29 cellular contexts compared by ENCODE assay signal in the genomic region with DNA sequence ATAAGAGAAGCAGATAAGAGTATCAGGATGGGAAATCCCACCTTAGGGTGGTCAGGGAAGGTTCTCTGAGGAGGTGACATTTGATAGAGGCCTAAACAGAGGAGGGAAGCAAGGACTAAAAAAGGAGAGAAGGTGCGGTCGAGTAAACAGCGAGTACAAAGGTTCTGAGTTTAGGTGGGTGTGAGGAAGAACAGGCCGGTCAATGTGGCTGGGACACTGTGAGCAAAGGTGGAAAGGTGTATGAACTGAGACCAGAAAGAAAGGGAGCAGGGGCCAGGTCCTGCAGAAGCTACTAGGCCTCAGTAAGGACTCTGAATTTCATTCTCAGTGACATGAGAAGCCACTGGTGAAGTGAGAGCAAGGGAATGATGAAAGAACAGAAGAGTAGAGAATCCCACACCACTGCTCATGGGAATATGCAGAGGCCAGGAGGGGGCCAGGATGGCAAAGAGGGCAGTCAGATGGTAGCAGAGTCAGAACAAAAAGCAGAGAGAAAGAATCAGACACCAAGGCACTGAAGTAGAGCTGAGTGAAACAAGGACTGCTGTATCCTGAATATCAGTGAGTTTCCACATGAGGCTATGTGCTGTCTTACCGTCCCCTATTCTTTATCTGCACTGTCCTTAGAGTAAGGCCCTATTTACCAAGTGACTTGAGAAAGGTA. TPM values are rescaled to one million over a fixed set of nuclear protein-coding genes. Genes with fewer than 3 reads are reported as not detected.
A peak's percentile ranks its signal among the peaks of the same experiment; 100 is the strongest.
DNase-seq lines count a peak whose midpoint lies in the region; ATAC-seq and TF ChIP-seq lines count a peak whose summit lies in the region.
"Had no signal": no experiment of that assay in that cellular context is flagged by ENCODE, and none has a peak within 500 bp of the region (broad histone marks: within the 10 kb centered on the region; RNA-seq: fewer than 3 reads in every experiment).

No MANE protein-coding gene starts in this region.

- TF ChIP-seq CTCF in IMR-90 (conservative IDR thresholded peaks at IDR 0.05; ENCODE audit: low read depth, low read length) (no peak), endodermal cell (conservative IDR thresholded peaks at IDR 0.05) (no peak), right lobe of liver (IDR thresholded peaks at IDR 0.05) (no peak)

- no peaks in the 10 kb centered on the region for H4K20me1 ChIP-seq in IMR-90 (ENCODE audit: insufficient read depth, low read length)
- H4K20me1 ChIP-seq: BLaER1 had no signal

- H3K9me3 Mint-ChIP-seq in endodermal cell = peaks cover 3% of the 10 kb centered on the region
- H3K9me3 Mint-ChIP-seq in stimulated activated memory B cell treated with anti-CD40 and anti-IgM and Interleukin-4, amounts not matched to agents 10 μg/mL and 1 μg/mL and 100 μg/mL, for 72 hours = peaks cover 6% of the 10 kb centered on the region

- H3K27ac ChIP-seq in IMR-90 (ENCODE audit: insufficient read depth, low read length) = no peak overlapping the region
- no peak overlapping the region for H3K27ac ChIP-seq in endodermal cell (ENCODE audit: low read depth, low read length)
- peak overlapping the region; percentile 3 to 48 (median 18) for H3K27ac ChIP-seq in right lobe of liver
- H3K27ac ChIP-seq: BLaER1, KMS-11, skin epidermis, stomach, tibial nerve had no signal

- no peak overlapping the region for H3K56ac ChIP-seq in IMR-90 (ENCODE audit: extremely low read depth, insufficient read depth, low read length)

- peak overlapping the region; percentile 49 for H3K27ac Mint-ChIP-seq in endodermal cell
- H3K27ac Mint-ChIP-seq in stimulated activated memory B cell treated with anti-CD40 and anti-IgM and Interleukin-4, amounts not matched to agents 10 μg/mL and 1 μg/mL and 100 μg/mL, for 72 hours = no peak overlapping the region
- H3K27ac Mint-ChIP-seq: activated CD4-positive, alpha-beta T cell treated with anti-CD3 and anti-CD28 coated beads for 36 hours; activated CD8-positive, alpha-beta T cell treated with anti-CD3 and anti-CD28 coated beads, Interleukin-2, amount 10 ng/mL, durations not matched to agents 7 days and 5 days; activated naive CD8-positive, alpha-beta T cell had no signal

- H3K4me1 Mint-ChIP-seq in endodermal cell = peaks cover 13% of the 10 kb centered on the region
- no peaks in the 10 kb centered on the region for H3K4me1 Mint-ChIP-seq in stimulated activated memory B cell treated with anti-CD40 and anti-IgM and Interleukin-4, amounts not matched to agents 10 μg/mL and 1 μg/mL and 100 μg/mL, for 72 hours
- H3K4me1 Mint-ChIP-seq: activated CD4-positive, alpha-beta T cell treated with anti-CD3 and anti-CD28 coated beads for 36 hours; naive B cell had no signal

- H3K27me3 ChIP-seq in IMR-90 (ENCODE audit: control insufficient read depth, insufficient read depth, low read length) (no peaks in the 10 kb centered on the region), endodermal cell (ENCODE audit: control insufficient read depth, insufficient read depth, low read length, poor library complexity, severe bottlenecking) (no peaks in the 10 kb centered on the region), right lobe of liver (no peaks in the 10 kb centered on the region)
- H3K27me3 ChIP-seq: BLaER1, stomach, tibial nerve had no signal

- no peak overlapping the region for H3K4me3 ChIP-seq in IMR-90 (ENCODE audit: insufficient read depth, low read depth, low read length)
- no peak overlapping the region for H3K4me3 ChIP-seq in endodermal cell (ENCODE audit: low read length)
- no peak overlapping the region for H3K4me3 ChIP-seq in right lobe of liver
- H3K4me3 ChIP-seq: BLaER1, skin epidermis, stomach, tibial nerve had no signal

- H3K4me3 Mint-ChIP-seq in endodermal cell = no peak overlapping the region
- H3K4me3 Mint-ChIP-seq in stimulated activated memory B cell treated with anti-CD40 and anti-IgM and Interleukin-4, amounts not matched to agents 10 μg/mL and 1 μg/mL and 100 μg/mL, for 72 hours = no peak overlapping the region
- H3K4me3 Mint-ChIP-seq: activated CD4-positive, alpha-beta T cell treated with anti-CD3 and anti-CD28 coated beads for 36 hours; activated CD8-positive, alpha-beta T cell treated with anti-CD3 and anti-CD28 coated beads, Interleukin-2, amount 10 ng/mL, durations not matched to agents 7 days and 5 days; activated naive CD8-positive, alpha-beta T cell; naive B cell had no signal

- H3K14ac ChIP-seq in IMR-90 (replicated peaks; ENCODE audit: low read depth, low read length) = no peak overlapping the region

- 90% methylated on average over 5 of the region's 5 CpGs; no CpG with 5 or more reads in 1 of the 2 experiments for WGBS in IMR-90 (ENCODE audit: extremely low coverage in 2 of 2, insufficient read length in 1 of 2), 2 experiments
- WGBS in endodermal cell (ENCODE audit: insufficient coverage in 1 of 2, insufficient read length in 1 of 2), 2 experiments = 92 to 93% methylated on average over 3 to 5 of the region's 5 CpGs
- WGBS in right lobe of liver (ENCODE audit: insufficient coverage, low coverage, low lambda C conversion rate, missing lambda C conversion rate) = 23% methylated on average over 4 of the region's 5 CpGs

- H3K9me3 ChIP-seq in IMR-90 (ENCODE audit: control insufficient read depth, insufficient read depth, low read length) = no peaks in the 10 kb centered on the region
- H3K9me3 ChIP-seq in endodermal cell (ENCODE audit: control insufficient read depth, low read length) = peaks cover 11% of the 10 kb centered on the region
- no peaks in the 10 kb centered on the region for H3K9me3 ChIP-seq in right lobe of liver
- H3K9me3 ChIP-seq: stomach, tibial nerve had no signal

- H3K4me2 ChIP-seq in IMR-90 (ENCODE audit: low read depth, low read length) = no peak overlapping the region
- H3K4me2 ChIP-seq: BLaER1, KMS-11 had no signal

- CTCF ChIA-PET in IMR-90 (lab: Yijun Ruan, JAX) = interaction anchor here (0.6 to 0.8 kb wide), 2 partner anchors 18 to 110 kb away, joined by 4 read pairs; partner anchors contain the start of gene PRSS48

- in situ Hi-C loops in IMR-90 (cut with MboI; ENCODE audit: low sequenced_read_pairs) = no loop called here

- no peak overlapping the region for H3K9ac ChIP-seq in IMR-90 (ENCODE audit: low read depth, low read length)
- no peak overlapping the region for H3K9ac ChIP-seq in endodermal cell (ENCODE audit: extremely low read depth, low read length, poor library complexity, severe bottlenecking)
- H3K9ac ChIP-seq: BLaER1, KMS-11 had no signal

- no peak overlapping the region for H3K18ac ChIP-seq in IMR-90 (ENCODE audit: low read depth, low read length)

- H2AK9ac ChIP-seq in IMR-90 (replicated peaks; ENCODE audit: low read depth, low read length, poor library complexity) = no peak overlapping the region

- H3K27me3 Mint-ChIP-seq in endodermal cell (ENCODE audit: insufficient read depth) = no peaks in the 10 kb centered on the region
- H3K27me3 Mint-ChIP-seq in stimulated activated memory B cell treated with anti-CD40 and anti-IgM and Interleukin-4, amounts not matched to agents 10 μg/mL and 1 μg/mL and 100 μg/mL, for 72 hours = no peaks in the 10 kb centered on the region
- H3K27me3 Mint-ChIP-seq: activated naive CD8-positive, alpha-beta T cell had no signal

- H2AFZ ChIP-seq in IMR-90 (replicated peaks; ENCODE audit: low read length, poor library complexity) = peak overlapping the region; percentile 61

- POLR2A ChIA-PET in IMR-90 (lab: Charles Lee; ENCODE audit: unreplicated experiment) = interaction anchor here (0.7 kb wide), 1 partner anchor 1057 kb away, joined by 4 read pairs; no protein-coding TSS in a partner anchor

- H3K4me1 ChIP-seq in IMR-90 (ENCODE audit: control insufficient read depth, insufficient read depth, low read length) = no peaks in the 10 kb centered on the region
- no peaks in the 10 kb centered on the region for H3K4me1 ChIP-seq in endodermal cell (ENCODE audit: control insufficient read depth, insufficient read depth, low read length)
- H3K4me1 ChIP-seq in right lobe of liver = peaks cover 0 to 25% (median 10%) of the 10 kb centered on the region in 4 donors
- H3K4me1 ChIP-seq: BLaER1 had no signal

- no peaks in the 10 kb centered on the region for H3K36me3 ChIP-seq in IMR-90 (ENCODE audit: control insufficient read depth, insufficient read depth, low read length)
- peaks cover 5% of the 10 kb centered on the region for H3K36me3 ChIP-seq in endodermal cell (ENCODE audit: control insufficient read depth, insufficient read depth, low read length)
- no peaks in the 10 kb centered on the region for H3K36me3 ChIP-seq in right lobe of liver
- H3K36me3 ChIP-seq: BLaER1 had no signal

- H4K8ac ChIP-seq in IMR-90 (ENCODE audit: low read depth in 2 of 2, low read length in 2 of 2) = no peak overlapping the region

- no peak for TF ChIP-seq RAD21 in IMR-90 (IDR thresholded peaks at IDR 0.05; ENCODE audit: low read length)

- dilution Hi-C loops in IMR-90 (cut with HindIII; ENCODE audit: low sequenced_read_pairs, unreplicated experiment) = no loop called here

- no peak overlapping the region for H2AK5ac ChIP-seq in IMR-90 (ENCODE audit: low read depth, low read length)

- ATAC-seq in IMR-90 (ENCODE audit: low read depth) (no peak), right lobe of liver (peak; percentile 77 to 90 (median 85)), HG02763 (IDR thresholded peaks at IDR 0.05; ENCODE audit: unreplicated experiment) (no peak)
- ATAC-seq in stimulated activated memory B cell treated with anti-CD40 and anti-IgM and Interleukin-4, amounts not matched to agents 10 μg/mL and 1 μg/mL and 100 μg/mL, for 72 hours = peak; percentile 43
- ATAC-seq: activated CD4-positive, alpha-beta T cell treated with anti-CD3 and anti-CD28 coated beads for 36 hours; activated CD8-positive, alpha-beta T cell treated with anti-CD3 and anti-CD28 coated beads, Interleukin-2, amount 10 ng/mL, durations not matched to agents 7 days and 5 days had no signal

- DNase-seq in IMR-90 (no peak), endodermal cell (no peak), right lobe of liver (peak in 2 of 3 donors; percentile 53 to 57), NCI-H2081 treated with DMSO at 0.1 percent for 48 hours (lab: John Stamatoyannopoulos, UW) (no peak), medulla oblongata (ENCODE audit: extremely low spot score) (no peak)
- DNase-seq: activated CD4-positive, alpha-beta T cell treated with anti-CD3 and anti-CD28 coated beads for 36 hours; activated CD8-positive, alpha-beta T cell treated with anti-CD3 and anti-CD28 coated beads, Interleukin-2, amount 10 ng/mL, durations not matched to agents 7 days and 5 days; aorta; caudate nucleus; COR-L47; dermis blood vessel endothelial cell; DMS79 treated with DMSO at 0.1 percent for 48 hours; naive B cell; NCI-H146; NCI-H510A; occipital lobe; stomach had no signal

- no peak overlapping the region for H2BK15ac ChIP-seq in IMR-90 (ENCODE audit: low read depth, low read length)

- no peak overlapping the region for H4K5ac ChIP-seq in IMR-90 (ENCODE audit: low read depth, low read length)

- no peak overlapping the region for H2BK120ac ChIP-seq in IMR-90 (ENCODE audit: low read depth, low read length)

- H4K91ac ChIP-seq in IMR-90 (ENCODE audit: insufficient read depth, low read depth, low read length) = no peak overlapping the region

- no peak overlapping the region for H2BK5ac ChIP-seq in IMR-90 (ENCODE audit: low read depth, low read length, poor library complexity, severe bottlenecking)

- peaks cover 19% of the 10 kb centered on the region for H3K36me3 Mint-ChIP-seq in endodermal cell (ENCODE audit: low read depth)
- H3K36me3 Mint-ChIP-seq in stimulated activated memory B cell treated with anti-CD40 and anti-IgM and Interleukin-4, amounts not matched to agents 10 μg/mL and 1 μg/mL and 100 μg/mL, for 72 hours = no peaks in the 10 kb centered on the region
- H3K36me3 Mint-ChIP-seq: activated naive CD8-positive, alpha-beta T cell; naive B cell had no signal

- intact Hi-C loops in IMR-90 (cut with micrococcal nuclease) = no loop called here
- intact Hi-C loops in right lobe of liver (cut with DNase I) = no loop called here

- no peaks in the 10 kb centered on the region for H3K79me1 ChIP-seq in IMR-90 (ENCODE audit: low read depth in 1 of 2, low read length in 2 of 2)

- H3K4ac ChIP-seq in IMR-90 (ENCODE audit: low read depth, low read length) = no peak overlapping the region

- H3K9me1 ChIP-seq in IMR-90 (ENCODE audit: insufficient read depth, low read length) = 0 out of 2 replicates have a peak, but pooled peaks cover 3% of the 10 kb centered on the region

- TF ChIP-seq POLR2A in IMR-90 (IDR thresholded peaks at IDR 0.05; ENCODE audit: low read depth, low read length) (no peak), right lobe of liver (IDR thresholded peaks at IDR 0.05) (no peak)

- no peak overlapping the region for H2BK20ac ChIP-seq in IMR-90 (ENCODE audit: low read depth, low read length)

- no TSS peak for BruUV-seq in IMR-90 (replicated peaks; lab: Mats Ljungman, UMichigan)

- H3K23ac ChIP-seq in IMR-90 (ENCODE audit: low read depth, low read length) = no peak overlapping the region

RNA-seq across cellular contexts. Expression of gene PRSS48, which starts 18.0 kb away (rescaled TPM):
- not detected in 2 replicates for total RNA-seq in IMR-90 (2012; rRNA removed)
- not detected in 2 replicates for polyA plus RNA-seq in IMR-90 (2012; rRNA removed)
- polyA plus RNA-seq in IMR-90 (2012; cell fraction: cytosol; rRNA removed) = not detected in 2 replicates
- not detected in 2 replicates for polyA plus RNA-seq in IMR-90 (2012; cell fraction: nucleus; rRNA removed; ENCODE audit: low replicate concordance)
- total RNA-seq in endodermal cell = not detected
- not detected for polyA plus RNA-seq in endodermal cell (2013, experiment 1 of 2)
- polyA plus RNA-seq in endodermal cell (2013, experiment 2 of 2) = not detected
- not detected for total RNA-seq in right lobe of liver
- total RNA-seq: activated CD4-positive, alpha-beta T cell treated with anti-CD3 and anti-CD28 coated beads for 36 hours; activated CD8-positive, alpha-beta T cell treated with anti-CD3 and anti-CD28 coated beads, Interleukin-2, amount 10 ng/mL, durations not matched to agents 7 days and 5 days; aorta; dermis blood vessel endothelial cell; endothelial cell of umbilical vein; mesenteric fat pad; occipital lobe; OCI-LY7; stomach; T-helper 2 cell treated with Interferon-gamma antibody and Interleukin-4, amounts not matched to agents 100 ng/mL and 5 ng/mL, for 36 hours; tibial nerve had no signal
- polyA plus RNA-seq: AG04450, aorta, endothelial cell of umbilical vein, stomach had no signal

RNA-seq across cellular contexts. Expression of gene SH3D19, which starts 30.4 kb away (rescaled TPM):
- 27.2 and 29.7 TPM in 2 replicates for total RNA-seq in IMR-90 (2012; rRNA removed)
- 12.5 and 14.4 TPM in 2 replicates for polyA plus RNA-seq in IMR-90 (2012; rRNA removed)
- 4.0 and 12.4 TPM in 2 replicates for polyA plus RNA-seq in IMR-90 (2012; cell fraction: cytosol; rRNA removed)
- 3.9 and 19.0 TPM in 2 replicates for polyA plus RNA-seq in IMR-90 (2012; cell fraction: nucleus; rRNA removed; ENCODE audit: low replicate concordance)
- total RNA-seq in endodermal cell = 10 to 100 TPM; 48.8 to 55.6 TPM
- polyA plus RNA-seq in endodermal cell (2013, experiment 1 of 2) = 22.1 TPM
- 22.5 TPM for polyA plus RNA-seq in endodermal cell (2013, experiment 2 of 2)
- 10 to 100 TPM; 40.2 to 53.8 (median 46.9) TPM for total RNA-seq in right lobe of liver
- total RNA-seq: activated CD4-positive, alpha-beta T cell treated with anti-CD3 and anti-CD28 coated beads for 36 hours; activated CD8-positive, alpha-beta T cell treated with anti-CD3 and anti-CD28 coated beads, Interleukin-2, amount 10 ng/mL, durations not matched to agents 7 days and 5 days; OCI-LY7; T-helper 2 cell treated with Interferon-gamma antibody and Interleukin-4, amounts not matched to agents 100 ng/mL and 5 ng/mL, for 36 hours had no signal

Comparison
In these comparisons a context has a peak if more than half of its experiments do, and no peak if none do; other contexts are left out.
1. ATAC-seq: peak in right lobe of liver (4 of 4) and stimulated activated memory B cell treated with anti-CD40 and anti-IgM and Interleukin-4, amounts not matched to agents 10 μg/mL and 1 μg/mL and 100 μg/mL, for 72 hours (single experiment); none in IMR-90 (single experiment) and HG02763 (single experiment).
2. DNase-seq: peak in right lobe of liver (2 of 3); none in IMR-90 (single experiment), endodermal cell (single experiment), NCI-H2081 treated with DMSO at 0.1 percent for 48 hours (single experiment) and medulla oblongata (single experiment).
3. H3K27ac ChIP-seq: peak in right lobe of liver (3 of 3); none in IMR-90 (single experiment) and endodermal cell (single experiment).